Comparison of ENCODE assay signal across 26 cellular contexts in the genomic region with DNA sequence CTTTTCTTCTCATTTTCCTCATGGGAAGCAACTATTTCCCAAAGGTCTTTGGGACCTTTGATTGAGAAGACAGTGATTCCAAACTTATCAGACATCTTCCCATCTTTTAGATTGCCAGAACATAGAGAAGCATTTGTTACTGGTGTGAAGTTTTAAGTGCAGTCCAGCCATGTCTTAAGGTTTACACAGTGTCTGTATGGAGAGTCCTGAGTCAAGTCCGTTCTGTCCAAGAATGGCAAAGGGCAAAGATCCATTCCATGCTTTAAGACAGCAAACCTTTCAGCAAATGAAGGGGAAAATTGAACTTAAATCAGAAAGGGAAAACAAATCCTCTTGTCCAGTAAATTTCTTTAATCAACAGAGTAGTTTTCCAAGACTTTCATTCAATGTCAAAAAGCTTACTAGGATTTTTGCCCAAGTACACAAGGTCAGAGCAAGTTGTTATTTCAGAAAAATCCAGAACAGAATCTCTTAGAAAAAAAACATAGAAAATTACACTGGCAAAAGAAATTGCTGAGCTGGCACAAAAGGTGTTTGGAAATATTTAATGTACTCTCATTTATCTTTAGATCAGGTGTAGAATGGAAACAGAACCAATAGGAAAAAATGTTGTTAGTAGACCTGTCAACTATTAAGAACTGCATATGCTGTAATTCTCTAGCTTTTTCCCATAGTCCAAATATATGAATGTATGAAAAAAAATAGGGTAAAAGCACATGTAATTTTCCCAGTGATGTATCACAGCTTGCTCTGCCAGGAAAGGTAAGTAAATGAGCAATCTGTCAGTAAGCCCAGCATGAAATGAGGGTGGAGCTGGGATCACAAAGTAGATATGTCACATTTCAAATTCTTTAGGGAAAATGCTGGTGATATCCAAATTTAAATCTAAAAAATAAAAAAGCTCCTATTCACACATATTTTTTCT.
"Had no signal": no experiment of that assay in that cellular context is flagged by ENCODE, and none has a peak within 500 bp of the region (broad histone marks: within the 10 kb centered on the region; RNA-seq: fewer than 3 reads in every experiment).

No MANE protein-coding gene starts in this region.

- H3K27ac ChIP-seq: breast epithelium, Peyer's patch, RWPE1, SJCRH30, WERI-Rb-1 had no signal

- H3K9ac ChIP-seq: SK-N-SH had no signal

- H3K9me3 ChIP-seq: adrenal gland, breast epithelium, Peyer's patch, SJCRH30, SK-N-SH had no signal

- H3K4me3 ChIP-seq: adrenal gland, breast epithelium, Peyer's patch, SJCRH30 had no signal

- DNase-seq: activated CD4-positive, alpha-beta T cell treated with anti-CD3 and anti-CD28 coated beads for 36 hours; activated CD4-positive, alpha-beta T cell treated with anti-CD3 and anti-CD28 coated beads, Interleukin-2, amount 50 U/mL, for 1 hour; activated CD8-positive, alpha-beta memory T cell treated with anti-CD3 and anti-CD28 coated beads, Interleukin-2, amount 50 U/mL, for 4 hours; activated CD8-positive, alpha-beta T cell treated with anti-CD3 and anti-CD28 coated beads for 36 hours; activated gamma-delta T cell treated with Interleukin-2 at 50 U/mL for 16 hours; activated naive CD4-positive, alpha-beta T cell treated with anti-CD3 and anti-CD28 coated beads, Interleukin-2, amount 50 U/mL, for 16 hours; activated naive CD8-positive, alpha-beta T cell treated with anti-CD3 and anti-CD28 coated beads, Interleukin-2, amount 10 ng/mL, durations not matched to agents 7 days and 5 days; activated T-cell treated with anti-CD3 and anti-CD28 coated beads, Interleukin-2, amount 50 U/mL, for 72 hours; adrenal gland; anterior cingulate cortex; NCI-H1048; NCI-H146; NCI-H187 treated with DMSO at 0.1 percent for 48 hours; NCI-H2081 treated with DMSO at 0.1 percent for 48 hours; NCI-H2227 treated with DMSO at 0.1 percent for 48 hours; NCI-H446 treated with DMSO at 0.1 percent for 48 hours; NCI-H524 treated with DMSO at 0.1 percent for 48 hours; NCI-H748 treated with DMSO at 0.1 percent for 48 hours; Peyer's patch; Right ventricle myocardium superior; SJCRH30; SK-N-SH; T-helper 1 cell; WERI-Rb-1 had no signal

- H3K27me3 ChIP-seq: adrenal gland, breast epithelium, Peyer's patch, SJCRH30 had no signal

- H3K4me1 ChIP-seq: breast epithelium, Peyer's patch, SJCRH30 had no signal

- ATAC-seq: activated CD4-positive, alpha-beta T cell treated with anti-CD3 and anti-CD28 coated beads for 36 hours; activated CD8-positive, alpha-beta T cell treated with anti-CD3 and anti-CD28 coated beads for 36 hours; activated T-cell treated with anti-CD3 and anti-CD28 coated beads, Interleukin-2, amount 50 U/mL, for 72 hours had no signal

- H3K36me3 ChIP-seq: adrenal gland, breast epithelium, Peyer's patch, SJCRH30, WERI-Rb-1 had no signal

- H3K4me2 ChIP-seq: SK-N-SH had no signal
